ENCODE assay signal across 8 cellular contexts in genomic region chr3:183178512-183178832, GRCh38. TPM values are rescaled to one million over a fixed set of nuclear protein-coding genes. Genes with fewer than 3 reads are reported as not detected.
DNase-seq lines count a peak whose midpoint lies in the region; ATAC-seq, FAIRE-seq and TF ChIP-seq lines count a peak whose summit lies in the region.
"Had no signal": no experiment of that assay in that cellular context is flagged by ENCODE, and none has a peak within 500 bp of the region (broad histone marks: within the 10 kb centered on the region; RNA-seq: fewer than 3 reads in every experiment).

No MANE protein-coding gene starts in this region.

- CTCF ChIA-PET in HCT116 (lab: Charles Lee) = interaction anchor here (0.8 to 2.2 kb wide), 6 partner anchors 11 to 464 kb away, joined by 4 to 11 read pairs (median 4); no protein-coding TSS in a partner anchor

- H3K4me3 ChIP-seq in HCT116 (replicated peaks in 1 of 2; ENCODE audit: low read depth in 1 of 2, low read length in 2 of 2) = peak overlapping the region; percentile 52 to 62
- peak overlapping the region; percentile 35 to 71 (median 66) for H3K4me3 ChIP-seq in keratinocyte (ENCODE audit: control insufficient read depth in 2 of 3, extremely low read depth in 1 of 3, insufficient read depth in 2 of 3, low read depth in 1 of 3, low read length in 3 of 3)

- H3K27ac ChIP-seq in HCT116 (ENCODE audit: low read depth, low read length) = no peak overlapping the region
- H3K27ac ChIP-seq in keratinocyte (ENCODE audit: control insufficient read depth, insufficient read depth, low read length) = no peak overlapping the region

- no peak for ATAC-seq in HCT116
- no peak for ATAC-seq in stimulated activated naive B cell treated with anti-CD40 and anti-IgM and Interleukin-4, amounts not matched to agents 10 μg/mL and 1 μg/mL and 100 μg/mL, for 72 hours (replicated peaks)

- no peak for TF ChIP-seq RAD21 in HCT116 (IDR thresholded peaks at IDR 0.05; ENCODE audit: low read depth)

- H3K36me3 ChIP-seq in HCT116 (ENCODE audit: control insufficient read depth in 1 of 2, insufficient read depth in 2 of 2, low read length in 2 of 2) = no peaks in the 10 kb centered on the region
- H3K36me3 ChIP-seq in keratinocyte (ENCODE audit: control insufficient read depth in 2 of 2, extremely low read depth in 1 of 2, insufficient read depth in 2 of 2, low read length in 2 of 2) = no peaks in the 10 kb centered on the region

- dilution Hi-C loops in keratinocyte (cut with MboI; ENCODE audit: extremely low pct_ligation_motif_present, low sequenced_read_pairs) = no loop called here

- H3K36me3 Mint-ChIP-seq in activated naive CD8-positive, alpha-beta T cell treated with anti-CD3 and anti-CD28 coated beads for 36 hours = no peaks in the 10 kb centered on the region
- peaks cover 0 to 2% of the 10 kb centered on the region in 2 donors for H3K36me3 Mint-ChIP-seq in stimulated activated naive B cell treated with anti-CD40 and anti-IgM and Interleukin-4, amounts not matched to agents 10 μg/mL and 1 μg/mL and 100 μg/mL, for 72 hours

- intact Hi-C loops in HCT116 (cut with micrococcal nuclease) = no loop called here

- no peaks in the 10 kb centered on the region for H4K20me1 ChIP-seq in HCT116 (ENCODE audit: insufficient read depth)
- no peaks in the 10 kb centered on the region for H4K20me1 ChIP-seq in keratinocyte (ENCODE audit: control insufficient read depth, extremely low read depth, insufficient read depth, low read length)

- FAIRE-seq in keratinocyte (lab: Jason Lieb, UNC) = no peak
- FAIRE-seq in GM19239 (lab: Jason Lieb, UNC) = no peak

- H3K27me3 ChIP-seq in HCT116 (ENCODE audit: insufficient read depth, low read length) (no peaks in the 10 kb centered on the region), keratinocyte (ENCODE audit: control insufficient read depth, extremely low read depth, insufficient read depth, low read length) (peaks cover 17% of the 10 kb centered on the region)

- peak overlapping the region; percentile 42; the same call in 1 of the 2 replicates for H3K9ac ChIP-seq in HCT116 (ENCODE audit: low read length)
- H3K9ac ChIP-seq in keratinocyte (ENCODE audit: control insufficient read depth, extremely low read depth, insufficient read depth, low read length) = peak overlapping the region; percentile 47

- H3K9me3 ChIP-seq in HCT116 (ENCODE audit: control insufficient read depth in 1 of 2, insufficient read depth in 1 of 2, low read depth in 1 of 2, low read length in 2 of 2) (no peaks in the 10 kb centered on the region), keratinocyte (ENCODE audit: control insufficient read depth, low read depth, low read length) (no peaks in the 10 kb centered on the region)

- in situ Hi-C loops in GM13977 (cut with MboI; ENCODE audit: low pct_unique_long_range_greater_than_20kb, low sequenced_read_pairs, unreplicated experiment) = no loop called here

- RAD21 ChIA-PET in HCT116 (lab: Charles Lee; ENCODE audit: low non-redundant PET in 1 of 2, low total read pairs in 2 of 2, uncharacterized antibody in 2 of 2, unreplicated experiment in 2 of 2) = interaction anchor here in 1 of 2 experiments (1.4 kb wide), 1 partner anchor 56 kb away, joined by 4 read pairs; no protein-coding TSS in a partner anchor

- no peaks in the 10 kb centered on the region for H3K9me2 ChIP-seq in HCT116 (ENCODE audit: insufficient read depth)

- H2AFZ ChIP-seq in HCT116 (ENCODE audit: low read depth, low read length, poor library complexity, severe bottlenecking) (peak overlapping the region; percentile 67), keratinocyte (ENCODE audit: control insufficient read depth, low read length) (peak overlapping the region; percentile 89)

- no peaks in the 10 kb centered on the region for H3K9me1 ChIP-seq in keratinocyte (ENCODE audit: control insufficient read depth, extremely low read depth, insufficient read depth, low read length)

- no peaks in the 10 kb centered on the region for H3K79me2 ChIP-seq in HCT116 (ENCODE audit: insufficient read depth, low read length)
- no peaks in the 10 kb centered on the region for H3K79me2 ChIP-seq in keratinocyte (ENCODE audit: control insufficient read depth, insufficient read depth, low read length)

- no peaks in the 10 kb centered on the region for H3K9me3 Mint-ChIP-seq in activated naive CD8-positive, alpha-beta T cell treated with anti-CD3 and anti-CD28 coated beads for 36 hours
- H3K9me3 Mint-ChIP-seq in stimulated activated naive B cell treated with anti-CD40 and anti-IgM and Interleukin-4, amounts not matched to agents 10 μg/mL and 1 μg/mL and 100 μg/mL, for 72 hours = no peaks in the 10 kb centered on the region

- H3K4me2 ChIP-seq in HCT116 (ENCODE audit: low read length) (peak overlapping the region; percentile 92), keratinocyte (ENCODE audit: control insufficient read depth, extremely low read depth, insufficient read depth, low read depth, low read length) (peak overlapping the region; percentile 93)

- no TSS peak for BruUV-seq in HCT116 (replicated peaks; lab: Mats Ljungman, UMichigan)

- peaks cover 6 to 10% of the 10 kb centered on the region in 2 experiments; a peak in 2 of 4 replicates for H3K4me1 ChIP-seq in HCT116 (ENCODE audit: control insufficient read depth in 1 of 2, insufficient read depth in 2 of 2, low read length in 2 of 2)
- H3K4me1 ChIP-seq in keratinocyte (ENCODE audit: control insufficient read depth, extremely low read depth, insufficient read depth, low read length) = peaks cover 11% of the 10 kb centered on the region

- H3K27ac Mint-ChIP-seq in activated naive CD8-positive, alpha-beta T cell treated with anti-CD3 and anti-CD28 coated beads for 36 hours = no peak overlapping the region
- peak overlapping the region; percentile 39 for H3K27ac Mint-ChIP-seq in stimulated activated naive B cell treated with anti-CD40 and anti-IgM and Interleukin-4, amounts not matched to agents 10 μg/mL and 1 μg/mL and 100 μg/mL, for 72 hours

- TF ChIP-seq POLR2A in HCT116 (IDR thresholded peaks at IDR 0.05; ENCODE audit: borderline replicate concordance, extremely low read depth, insufficient read depth, insufficient read length) = no peak

- TF ChIP-seq CTCF in HCT116 (IDR thresholded peaks at IDR 0.05 in 2 of 3, conservative IDR thresholded peaks at IDR 0.05 in 1 of 3; ENCODE audit: borderline replicate concordance in 1 of 3, insufficient read depth in 1 of 3, low read depth in 2 of 3, low read length in 2 of 3) (no peak), keratinocyte (optimal IDR thresholded peaks at IDR 0.05 in 1 of 3, IDR thresholded peaks at IDR 0.05 in 1 of 3, conservative IDR thresholded peaks at IDR 0.05 in 1 of 3; ENCODE audit: extremely low read depth in 1 of 3, insufficient read depth in 2 of 3, low read length in 3 of 3) (no peak), GM13977 (IDR thresholded peaks at IDR 0.05; ENCODE audit: extremely low read depth, insufficient read depth, missing control alignments) (no peak)

- peaks cover 55% of the 10 kb centered on the region for H3K27me3 Mint-ChIP-seq in activated naive CD8-positive, alpha-beta T cell treated with anti-CD3 and anti-CD28 coated beads for 36 hours
- peaks cover 65 to 74% of the 10 kb centered on the region in 2 donors for H3K27me3 Mint-ChIP-seq in stimulated activated naive B cell treated with anti-CD40 and anti-IgM and Interleukin-4, amounts not matched to agents 10 μg/mL and 1 μg/mL and 100 μg/mL, for 72 hours

- POLR2A ChIA-PET in HCT116 (lab: Charles Lee) = interaction anchor here (0.9 kb wide), 1 partner anchor 16 kb away, joined by 3 read pairs; the partner anchor contains the start of gene LAMP3

- no peak for DNase-seq in HCT116 (ENCODE audit: low read depth, low spot score)
- no peak for DNase-seq in activated naive CD8-positive, alpha-beta T cell treated with anti-CD3 and anti-CD28 coated beads for 36 hours
- no peak for DNase-seq in keratinocyte (ENCODE audit: low read depth, low spot score)
- DNase-seq in stimulated activated naive B cell treated with anti-CD40 and anti-IgM and Interleukin-4, amounts not matched to agents 10 μg/mL and 1 μg/mL and 100 μg/mL, for 72 hours = no peak
- no peak for DNase-seq in NCI-H2171 treated with DMSO at 0.1 percent for 48 hours (lab: John Stamatoyannopoulos, UW)
- no peak for DNase-seq in GM13977 (ENCODE audit: low spot score)
- DNase-seq in GM19239 (ENCODE audit: insufficient read length, low spot score) = no peak
- DNase-seq: NCI-H1694 had no signal

- H3K4me3 Mint-ChIP-seq in activated naive CD8-positive, alpha-beta T cell treated with anti-CD3 and anti-CD28 coated beads for 36 hours = peak overlapping the region; percentile 75
- H3K4me3 Mint-ChIP-seq in stimulated activated naive B cell treated with anti-CD40 and anti-IgM and Interleukin-4, amounts not matched to agents 10 μg/mL and 1 μg/mL and 100 μg/mL, for 72 hours = peak overlapping the region; percentile 78 to 79

- peaks cover 9% of the 10 kb centered on the region for H3K4me1 Mint-ChIP-seq in activated naive CD8-positive, alpha-beta T cell treated with anti-CD3 and anti-CD28 coated beads for 36 hours
- H3K4me1 Mint-ChIP-seq in stimulated activated naive B cell treated with anti-CD40 and anti-IgM and Interleukin-4, amounts not matched to agents 10 μg/mL and 1 μg/mL and 100 μg/mL, for 72 hours = peaks cover 13 to 21% of the 10 kb centered on the region in 2 donors

TF ChIP-seq in HCT116, 20 proteins besides CTCF, POLR2A, EP300 and RAD21:
- TF ChIP-seq MAX (IDR thresholded peaks at IDR 0.05) (0 out of 2 replicates have a peak, but pooled peaks have one; percentile 8), YY1 (IDR thresholded peaks at IDR 0.05; ENCODE audit: extremely low read depth, insufficient replicate concordance, low read depth, low read length) (no peak), ZNF274 (IDR thresholded peaks at IDR 0.05; ENCODE audit: low read depth, low read length) (no peak)

RNA-seq across cellular contexts. Expression of gene LAMP3, which starts 15.9 kb away (rescaled TPM):
- total RNA-seq in HCT116 (2021; ENCODE audit: unreplicated experiment) = 1.9 TPM
- 3.9 and 6.1 TPM in 2 replicates for polyA plus RNA-seq in HCT116 (2012)
- total RNA-seq in activated naive CD8-positive, alpha-beta T cell treated with anti-CD3 and anti-CD28 coated beads for 36 hours = 10 to 100 TPM; 10.8 to 10.9 TPM
- 1.1 to 3.2 TPM (median 2.1 TPM) in 3 replicates for polyA plus RNA-seq in keratinocyte
- polyA plus RNA-seq in keratinocyte (2011; ENCODE audit: low read depth) = 1.5 TPM
- polyA plus RNA-seq in keratinocyte (2011; cell fraction: cytosol; rRNA removed) = 0.71 and 1.4 TPM in 2 replicates
- polyA plus RNA-seq in keratinocyte (2011; cell fraction: nucleus; rRNA removed) = 2.6 and 2.7 TPM in 2 replicates
- 1.9 and 2.3 TPM in 2 replicates for polyA plus RNA-seq in keratinocyte (2012; ENCODE audit: low replicate concordance)
- polyA minus RNA-seq in keratinocyte = 0.92 to 1.3 TPM (median 1.3 TPM) in 3 replicates
- 0.58 TPM for polyA minus RNA-seq in keratinocyte (2011; cell fraction: cytosol; rRNA and poly(A)+ RNA removed)
- polyA minus RNA-seq in keratinocyte (2011; cell fraction: nucleus; rRNA and poly(A)+ RNA removed) = 0.84 and 1.2 TPM in 2 replicates
